Comparison of ENCODE assay signal across 27 cellular contexts in the genomic region with DNA sequence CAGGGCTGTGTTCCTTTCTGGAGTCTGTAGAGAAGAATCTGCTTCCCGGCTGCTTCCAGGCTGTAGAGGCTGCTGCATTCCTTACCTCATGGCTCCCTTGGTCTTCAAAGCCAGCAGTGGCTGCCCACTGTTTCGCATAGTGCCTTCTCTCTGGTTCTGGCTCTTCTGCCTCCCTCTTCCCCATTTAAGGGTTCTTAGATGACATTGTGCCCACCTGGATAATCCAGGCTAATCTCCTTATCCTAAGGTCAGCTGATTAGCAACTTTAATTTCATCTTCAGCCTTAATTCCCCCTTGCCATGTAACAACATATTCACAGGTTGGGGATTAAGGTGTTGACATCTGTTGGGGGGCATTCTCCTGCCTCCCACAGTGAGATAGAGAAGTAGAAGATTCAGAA.
"Had no signal": no experiment of that assay in that cellular context is flagged by ENCODE, and none has a peak within 500 bp of the region (broad histone marks: within the 10 kb centered on the region; RNA-seq: fewer than 3 reads in every experiment).

No MANE protein-coding gene starts in this region.

- FAIRE-seq: islet of Langerhans, kidney had no signal

- DNase-seq: hypothalamus; immature natural killer cell; kidney; left colon; left lung; lower lobe of right lung; mammary epithelial cell; mesenchymal stem cell; midbrain; mucosa of descending colon; naive thymus-derived CD4-positive, alpha-beta T cell; ovary; right lobe of liver; stimulated activated CD4-positive, alpha-beta T cell treated with anti-CD3 and anti-CD28 coated beads, Interleukin-1b, Interleukin-23, amount 100 ng/mL, for 48 hours; stimulated activated CD4-positive, alpha-beta T cell treated with anti-CD3 and anti-CD28 coated beads, Interleukin-2, amount 100 ng/mL, for 48 hours; stimulated activated CD4-positive, alpha-beta T cell treated with anti-CD3 and anti-CD28 coated beads, Interleukin-4, amount 100 ng/mL, for 4 hours; stimulated activated CD8-positive, alpha-beta memory T cell treated with anti-CD3 and anti-CD28 coated beads, Interleukin-4, amount 100 ng/mL, for 48 hours; stimulated activated naive CD4-positive, alpha-beta T cell treated with Interleukin-2 at 50 U/mL for 16 hours; stimulated activated naive CD8-positive, alpha-beta T cell treated with anti-CD3 and anti-CD28 coated beads, Interleukin-15, amount 100 ng/mL, for 72 hours; substantia nigra; uterus had no signal

- H3K36me3 ChIP-seq: left lung, lower lobe of right lung, ovary, right atrium auricular region, right lobe of liver, tibial nerve, uterus had no signal

- H3K27ac ChIP-seq: left lung, lower lobe of right lung, ovary, right atrium auricular region, right lobe of liver, tibial nerve, uterus had no signal

- H3K4me1 ChIP-seq: left lung, lower lobe of right lung, right atrium auricular region, right lobe of liver, tibial nerve, uterus had no signal

- H3K4me3 ChIP-seq: left lung, lower lobe of right lung, mucosa of descending colon, ovary, right atrium auricular region, right lobe of liver, smooth muscle cell, tibial nerve, uterus had no signal

- H3K4me2 ChIP-seq: smooth muscle cell had no signal

- ATAC-seq: left colon; left lung; lower lobe of right lung; mucosa of descending colon; naive thymus-derived CD4-positive, alpha-beta T cell; natural killer cell treated with Interleukin-12 subunit alpha and Interleukin-12 subunit beta and Interleukin-15 and Interleukin-18, amount 100 ng/mL, for 72 hours; right lobe of liver; stimulated activated memory B cell treated with anti-CD40 and anti-IgM and Interleukin-4, amounts not matched to agents 10 μg/mL and 1 μg/mL and 100 μg/mL, for 72 hours; stimulated activated naive CD8-positive, alpha-beta T cell treated with anti-CD3 and anti-CD28 coated beads, Interleukin-15, amount 100 ng/mL, for 72 hours had no signal

- H3K27me3 ChIP-seq: left lung, ovary, right atrium auricular region, right lobe of liver, tibial nerve, uterus had no signal
